29 cellular contexts compared by ENCODE assay signal in the genomic region with DNA sequence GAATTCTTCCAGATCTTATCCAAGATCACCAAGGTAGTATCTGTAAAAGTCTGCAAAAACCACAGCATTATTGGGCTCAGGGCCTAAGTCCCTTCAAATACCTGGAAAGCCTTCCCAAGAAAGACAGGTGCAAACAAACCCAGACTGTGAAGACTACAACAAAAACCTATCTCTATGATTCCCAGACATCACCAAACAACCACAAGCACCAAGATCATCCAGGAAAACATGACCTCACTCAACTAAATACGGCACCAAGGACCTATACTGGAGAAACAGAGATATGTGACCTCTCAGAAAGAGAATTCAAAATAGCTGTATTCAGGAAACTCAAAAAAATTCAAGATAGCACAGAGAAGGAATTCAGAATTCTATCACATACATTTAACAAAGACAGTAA.
"Had no signal": no experiment of that assay in that cellular context is flagged by ENCODE, and none has a peak within 500 bp of the region (broad histone marks: within the 10 kb centered on the region; RNA-seq: fewer than 3 reads in every experiment).

No MANE protein-coding gene starts in this region.

- H3K9me3 Mint-ChIP-seq: stimulated activated effector memory CD8-positive, alpha-beta T cell treated with anti-CD3 and anti-CD28 coated beads, Interleukin-12 subunit alpha, Interleukin-12 subunit beta, amount 100 ng/mL, for 72 hours; stimulated activated memory B cell treated with anti-CD40 and anti-IgM and Interleukin-4, amounts not matched to agents 10 μg/mL and 1 μg/mL and 100 μg/mL, for 72 hours; stimulated activated naive B cell treated with anti-CD40 and anti-IgM and Interleukin-4, amounts not matched to agents 10 μg/mL and 1 μg/mL and 100 μg/mL, for 72 hours; stimulated activated naive CD8-positive, alpha-beta T cell treated with anti-CD3 and anti-CD28 coated beads, Interleukin-15, amount 100 ng/mL, for 72 hours; stimulated activated naive CD8-positive, alpha-beta T cell treated with anti-CD3 and anti-CD28 coated beads, Interleukin-15, Interleukin-2, amounts not matched to agents 100 ng/mL and 50 ng/mL, for 24 hours; type B pancreatic cell had no signal

- H3K4me1 Mint-ChIP-seq: stimulated activated effector memory CD8-positive, alpha-beta T cell treated with anti-CD3 and anti-CD28 coated beads, Interleukin-12 subunit alpha, Interleukin-12 subunit beta, amount 100 ng/mL, for 72 hours; stimulated activated memory B cell treated with anti-CD40 and anti-IgM and Interleukin-4, amounts not matched to agents 10 μg/mL and 1 μg/mL and 100 μg/mL, for 72 hours; stimulated activated naive B cell treated with anti-CD40 and anti-IgM and Interleukin-4, amounts not matched to agents 10 μg/mL and 1 μg/mL and 100 μg/mL, for 72 hours; stimulated activated naive CD8-positive, alpha-beta T cell treated with anti-CD3 and anti-CD28 coated beads, Interleukin-15, amount 100 ng/mL, for 72 hours had no signal

- DNase-seq: stimulated activated CD4-positive, alpha-beta T cell treated with anti-CD3 and anti-CD28 coated beads, Interleukin-2, amount 100 ng/mL, for 48 hours; stimulated activated CD4-positive, alpha-beta T cell treated with anti-CD3 and anti-CD28 coated beads, Interleukin-4, amount 100 ng/mL, for 1 hour; stimulated activated CD4-positive, alpha-beta T cell treated with anti-CD3 and anti-CD28 coated beads, Interleukin-4, amount 100 ng/mL, for 24 hours; stimulated activated CD4-positive, alpha-beta T cell treated with anti-CD3 and anti-CD28 coated beads, Interleukin-4, amount 100 ng/mL, for 4 hours; stimulated activated CD8-positive, alpha-beta memory T cell treated with anti-CD3 and anti-CD28 coated beads, Interleukin-4, amount 100 ng/mL, for 48 hours; stimulated activated naive B cell treated with anti-CD40 and anti-IgM and Interleukin-4, amounts not matched to agents 10 μg/mL and 1 μg/mL and 100 μg/mL, for 72 hours; stimulated activated naive CD4-positive, alpha-beta T cell; stimulated activated naive CD4-positive, alpha-beta T cell treated with Interleukin-2 at 50 U/mL for 16 hours; stimulated activated naive CD8-positive, alpha-beta T cell treated with anti-CD3 and anti-CD28 coated beads, Interleukin-15, amount 100 ng/mL, for 72 hours; stimulated activated naive CD8-positive, alpha-beta T cell treated with anti-CD3 and anti-CD28 coated beads, Interleukin-15, Interleukin-2, amounts not matched to agents 100 U/mL and 50 U/mL, for 24 hours; stomach; substantia nigra; testis; thyroid gland; tibial artery; transverse colon; trophoblast cell; upper lobe of left lung; upper lobe of right lung; uterus had no signal

- H3K36me3 ChIP-seq: stomach, suprapubic skin, thoracic aorta, thyroid gland, tibial artery, tibial nerve, transverse colon, upper lobe of left lung, upper lobe of right lung, uterus, vagina had no signal

- H3K4me1 ChIP-seq: stomach, suprapubic skin, testis, thyroid gland, tibial artery, tibial nerve, transverse colon, upper lobe of left lung, upper lobe of right lung, uterus, vagina had no signal

- H3K36me3 Mint-ChIP-seq: stimulated activated effector memory CD8-positive, alpha-beta T cell treated with anti-CD3 and anti-CD28 coated beads, Interleukin-12 subunit alpha, Interleukin-12 subunit beta, amount 100 ng/mL, for 72 hours; stimulated activated memory B cell treated with anti-CD40 and anti-IgM and Interleukin-4, amounts not matched to agents 10 μg/mL and 1 μg/mL and 100 μg/mL, for 72 hours; stimulated activated naive B cell treated with anti-CD40 and anti-IgM and Interleukin-4, amounts not matched to agents 10 μg/mL and 1 μg/mL and 100 μg/mL, for 72 hours; type B pancreatic cell had no signal

- H3K27ac ChIP-seq: stomach, suprapubic skin, testis, thoracic aorta, thyroid gland, tibial artery, tibial nerve, transverse colon, upper lobe of left lung, upper lobe of right lung, uterus, vagina had no signal

- H3K4me3 Mint-ChIP-seq: stimulated activated effector memory CD8-positive, alpha-beta T cell treated with anti-CD3 and anti-CD28 coated beads, Interleukin-12 subunit alpha, Interleukin-12 subunit beta, amount 100 ng/mL, for 72 hours; stimulated activated memory B cell treated with anti-CD40 and anti-IgM and Interleukin-4, amounts not matched to agents 10 μg/mL and 1 μg/mL and 100 μg/mL, for 72 hours; stimulated activated naive B cell treated with anti-CD40 and anti-IgM and Interleukin-4, amounts not matched to agents 10 μg/mL and 1 μg/mL and 100 μg/mL, for 72 hours; stimulated activated naive CD8-positive, alpha-beta T cell treated with anti-CD3 and anti-CD28 coated beads, Interleukin-15, amount 100 ng/mL, for 72 hours; stimulated activated naive CD8-positive, alpha-beta T cell treated with anti-CD3 and anti-CD28 coated beads, Interleukin-15, Interleukin-2, amounts not matched to agents 100 ng/mL and 50 ng/mL, for 24 hours; type B pancreatic cell had no signal

- H3K27ac Mint-ChIP-seq: stimulated activated effector memory CD8-positive, alpha-beta T cell treated with anti-CD3 and anti-CD28 coated beads, Interleukin-12 subunit alpha, Interleukin-12 subunit beta, amount 100 ng/mL, for 72 hours; stimulated activated memory B cell treated with anti-CD40 and anti-IgM and Interleukin-4, amounts not matched to agents 10 μg/mL and 1 μg/mL and 100 μg/mL, for 72 hours; stimulated activated naive B cell treated with anti-CD40 and anti-IgM and Interleukin-4, amounts not matched to agents 10 μg/mL and 1 μg/mL and 100 μg/mL, for 72 hours; stimulated activated naive CD8-positive, alpha-beta T cell treated with anti-CD3 and anti-CD28 coated beads, Interleukin-15, amount 100 ng/mL, for 72 hours; stimulated activated naive CD8-positive, alpha-beta T cell treated with anti-CD3 and anti-CD28 coated beads, Interleukin-15, Interleukin-2, amounts not matched to agents 100 ng/mL and 50 ng/mL, for 24 hours; type B pancreatic cell had no signal

- H3K9me3 ChIP-seq: suprapubic skin, testis, thoracic aorta, thyroid gland, transverse colon, upper lobe of right lung, uterus, vagina had no signal

- H3K4me3 ChIP-seq: stomach, suprapubic skin, testis, thoracic aorta, thyroid gland, tibial artery, tibial nerve, transverse colon, upper lobe of left lung, upper lobe of right lung, uterus, vagina had no signal

- H3K27me3 Mint-ChIP-seq: type B pancreatic cell had no signal

- FAIRE-seq: urothelium cell line had no signal

- H3K27me3 ChIP-seq: suprapubic skin, testis, thyroid gland, tibial artery, transverse colon, upper lobe of left lung, upper lobe of right lung, uterus, vagina had no signal
